12 cellular contexts compared by ENCODE assay signal in the genomic region with DNA sequence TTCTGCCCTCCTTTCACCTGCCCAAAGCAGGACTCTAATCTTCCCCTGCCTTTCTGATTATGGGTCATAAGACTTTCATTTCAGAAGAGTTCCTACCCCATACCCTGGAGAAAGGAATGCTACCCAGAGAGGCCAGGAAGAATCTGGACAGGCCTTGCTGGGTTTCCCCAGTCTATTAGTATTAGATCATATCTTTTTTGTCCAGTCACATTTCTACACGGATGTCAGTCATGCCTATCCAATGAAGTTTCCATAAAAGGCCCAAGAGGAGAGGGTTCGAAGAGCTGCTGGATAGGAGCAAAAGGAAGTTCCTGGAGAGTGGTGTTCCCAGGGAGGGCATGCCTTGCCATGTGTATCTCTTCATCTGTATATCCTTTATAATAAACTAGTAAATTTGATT. TPM values are rescaled to one million over a fixed set of nuclear protein-coding genes. Genes with fewer than 3 reads are reported as not detected.
DNase-seq lines count a peak whose midpoint lies in the region; ATAC-seq and TF ChIP-seq lines count a peak whose summit lies in the region.
"Had no signal": no experiment of that assay in that cellular context is flagged by ENCODE, and none has a peak within 500 bp of the region (broad histone marks: within the 10 kb centered on the region; RNA-seq: fewer than 3 reads in every experiment).

No MANE protein-coding gene starts in this region.

- H3K36me3 ChIP-seq in BLaER1 treated with 17β-estradiol and CSF1 and Interleukin-3, amounts not matched to agents 10 nM and 100 nM, result peaks cover 23 to 42% (median 35%) of the 10 kb centered on the region in 11 experiments
- H3K36me3 ChIP-seq in HUES48 (ENCODE audit: control insufficient read depth, insufficient read depth, low read length) (peaks cover 22% of the 10 kb centered on the region), mesenchymal stem cell (ENCODE audit: control insufficient read depth in 1 of 2, insufficient read depth in 2 of 2, low read depth in 1 of 2, low read length in 2 of 2) (peaks cover 11 to 23% of the 10 kb centered on the region in 2 experiments), left lung (peaks cover 0 to 19% of the 10 kb centered on the region in 2 donors), spleen (peaks cover 0 to 26% (median 14%) of the 10 kb centered on the region in 6 donors)
- H3K36me3 ChIP-seq: ovary had no signal

- intact Hi-C loops in left lung (cut with DNase I), result no loop called here
- intact Hi-C loops in spleen (cut with DNase I; ENCODE audit: low total_unique reads), result no loop called here

- H2BK5ac ChIP-seq in mesenchymal stem cell (ENCODE audit: low read depth, low read length, poor library complexity, severe bottlenecking), result no peak overlapping the region

- H3K79me1 ChIP-seq in mesenchymal stem cell (replicated peaks; ENCODE audit: low read length, poor library complexity, severe bottlenecking), result peaks cover 9% of the 10 kb centered on the region

- TF ChIP-seq CTCF in left lung (IDR thresholded peaks at IDR 0.05), result no peak
- TF ChIP-seq CTCF in spleen (IDR thresholded peaks at IDR 0.05 in 8 of 11, conservative IDR thresholded peaks at IDR 0.05 in 3 of 11), result no peak

- H4K8ac ChIP-seq in mesenchymal stem cell (ENCODE audit: low read length), result no peak overlapping the region

- no peak overlapping the region for H4K91ac ChIP-seq in mesenchymal stem cell (ENCODE audit: low read length)

- H3K23ac ChIP-seq in mesenchymal stem cell (ENCODE audit: low read length in 2 of 2), result no peak overlapping the region

- H4K20me1 ChIP-seq in BLaER1 treated with 17β-estradiol and CSF1 and Interleukin-3, amounts not matched to agents 10 nM and 100 nM, result peaks cover 0 to 36% (median 7%) of the 10 kb centered on the region in 11 experiments; a peak in 10 of 22 replicates

- H3K4me3 ChIP-seq in BLaER1 treated with 17β-estradiol and CSF1 and Interleukin-3, amounts not matched to agents 10 nM and 100 nM, result peak overlapping the region in 1 of 10 experiments; percentile 5; a peak in 2 of 20 replicates
- H3K4me3 ChIP-seq in HUES48 (ENCODE audit: low read depth, low read length), result no peak overlapping the region
- H3K4me3 ChIP-seq in mesenchymal stem cell (ENCODE audit: insufficient read depth in 1 of 2, low read depth in 1 of 2, low read length in 2 of 2), result peak overlapping the region in 1 of 2 experiments; percentile 60
- H3K4me3 ChIP-seq in left lung, result no peak overlapping the region
- no peak overlapping the region for H3K4me3 ChIP-seq in spleen
- H3K4me3 ChIP-seq: ovary had no signal

- peaks cover 19 to 29% (median 25%) of the 10 kb centered on the region in 10 experiments for H3K4me1 ChIP-seq in BLaER1 treated with 17β-estradiol and CSF1 and Interleukin-3, amounts not matched to agents 10 nM and 100 nM
- H3K4me1 ChIP-seq in HUES48 (ENCODE audit: control insufficient read depth, insufficient read depth, low read length) (no peaks in the 10 kb centered on the region; the same call in 1 of the 2 replicates), mesenchymal stem cell (ENCODE audit: control insufficient read depth, insufficient read depth, low read depth, low read length) (peaks cover 6% of the 10 kb centered on the region), left lung (peaks cover 20 to 30% of the 10 kb centered on the region in 2 donors), spleen (peaks cover 26 to 48% (median 41%) of the 10 kb centered on the region in 6 donors)

- H3K9me3 ChIP-seq in BLaER1 treated with 17β-estradiol and CSF1 and Interleukin-3, amounts not matched to agents 10 nM and 100 nM (replicated peaks in 1 of 11), result peaks cover 0 to 10% (median 8%) of the 10 kb centered on the region in 11 experiments; a peak in 10 of 22 replicates
- H3K9me3 ChIP-seq in HUES48 (ENCODE audit: control insufficient read depth, insufficient read depth, low read length) (peaks cover 3% of the 10 kb centered on the region; the same call in 1 of the 2 replicates), mesenchymal stem cell (ENCODE audit: control insufficient read depth, low read length) (no peaks in the 10 kb centered on the region), left lung (no peaks in the 10 kb centered on the region), spleen (no peaks in the 10 kb centered on the region)
- H3K9me3 ChIP-seq: ovary had no signal

- H2AFZ ChIP-seq in mesenchymal stem cell (ENCODE audit: low read depth, low read length), result no peak overlapping the region

- H2BK12ac ChIP-seq in mesenchymal stem cell (ENCODE audit: low read length in 2 of 2), result no peak overlapping the region

- no peak overlapping the region for H2AK5ac ChIP-seq in mesenchymal stem cell (ENCODE audit: low read length, severe bottlenecking)

- no peak overlapping the region for H2BK120ac ChIP-seq in mesenchymal stem cell (ENCODE audit: low read depth, low read length)

- no peak overlapping the region for H3K18ac ChIP-seq in mesenchymal stem cell (ENCODE audit: low read depth in 1 of 2, low read length in 2 of 2)

- ATAC-seq in left lung (no peak), HG03432 (IDR thresholded peaks at IDR 0.05; ENCODE audit: unreplicated experiment) (no peak)

- DNase-seq in astrocyte of the hippocampus (ENCODE audit: low read depth, low spot score) (peak; percentile 52), mesenchymal stem cell (peak; percentile 25), left lung (no peak), NK-92 (lab: John Stamatoyannopoulos, UW; ENCODE audit: unreplicated experiment) (no peak), spleen (no peak)
- DNase-seq: DMS79; effector CD4-positive, alpha-beta T cell; KG1; ovary had no signal

- no peak overlapping the region for H3K4ac ChIP-seq in mesenchymal stem cell (ENCODE audit: low read depth in 1 of 2, low read length in 2 of 2)

- H3K9ac ChIP-seq in BLaER1 treated with 17β-estradiol and CSF1 and Interleukin-3, amounts not matched to agents 10 nM and 100 nM, result no peak overlapping the region
- no peak overlapping the region for H3K9ac ChIP-seq in HUES48 (ENCODE audit: low read depth, low read length)
- H3K9ac ChIP-seq in mesenchymal stem cell (ENCODE audit: low read length), result peak overlapping the region; percentile 20

- H3K4me2 ChIP-seq in BLaER1 treated with 17β-estradiol and CSF1 and Interleukin-3, amounts not matched to agents 10 nM and 100 nM, result peak overlapping the region in 9 of 11 experiments; percentile 67 to 87 (median 81); a peak in 12 of 22 replicates
- H3K4me2 ChIP-seq in mesenchymal stem cell (ENCODE audit: low read length, poor library complexity, severe bottlenecking), result peak overlapping the region; percentile 56

- H2BK15ac ChIP-seq in mesenchymal stem cell (ENCODE audit: low read depth, poor library complexity, severe bottlenecking), result no peak overlapping the region

- H3K27me3 ChIP-seq in BLaER1 treated with 17β-estradiol and CSF1 and Interleukin-3, amounts not matched to agents 10 nM and 100 nM, result no peaks in the 10 kb centered on the region
- H3K27me3 ChIP-seq in HUES48 (ENCODE audit: control insufficient read depth, insufficient read depth, low read length) (no peaks in the 10 kb centered on the region), mesenchymal stem cell (ENCODE audit: control insufficient read depth in 1 of 2, insufficient read depth in 1 of 2, low read length in 2 of 2) (no peaks in the 10 kb centered on the region), left lung (no peaks in the 10 kb centered on the region), spleen (replicated peaks in 1 of 7) (no peaks in the 10 kb centered on the region)
- H3K27me3 ChIP-seq: ovary had no signal

- no peak overlapping the region for H3K14ac ChIP-seq in mesenchymal stem cell (ENCODE audit: low read length in 2 of 2)

- no CpG with 5 or more reads among the region's 2 CpGs for WGBS in mesenchymal stem cell
- WGBS in spleen, 5 donors, result 80 to 95% (median 91%) methylated on average over 2 of the region's 2 CpGs

- no peak for TF ChIP-seq POLR2A in spleen (IDR thresholded peaks at IDR 0.05)

- no peak overlapping the region for H3K27ac ChIP-seq in BLaER1 treated with 17β-estradiol and CSF1 and Interleukin-3, amounts not matched to agents 10 nM and 100 nM
- H3K27ac ChIP-seq in HUES48 (ENCODE audit: low read depth, low read length), result peak overlapping the region; percentile 47
- peak overlapping the region; percentile 93 for H3K27ac ChIP-seq in mesenchymal stem cell (ENCODE audit: low read length, poor library complexity, severe bottlenecking)
- no peak overlapping the region for H3K27ac ChIP-seq in left lung
- H3K27ac ChIP-seq in spleen, result no peak overlapping the region
- H3K27ac ChIP-seq: ovary had no signal

RNA-seq across cellular contexts. Expression of a gene that starts 3.2 kb away (rescaled TPM):
- polyA plus RNA-seq in mesenchymal stem cell (2013, experiment 1 of 2), result 10.5 TPM
- polyA plus RNA-seq in mesenchymal stem cell (2013, experiment 2 of 2), result 10.3 TPM
- total RNA-seq in left lung (10 to 100 TPM; 17.8 to 29.0 TPM), spleen (10 to 100 TPM; 10.5 to 23.0 (median 12.9) TPM)
- 1 to 10 TPM; 4.1 to 5.2 (median 4.4) TPM for polyA plus RNA-seq in spleen

RNA-seq across cellular contexts. Expression of a gene that starts 3.3 kb away (rescaled TPM):
- 15.2 TPM for polyA plus RNA-seq in mesenchymal stem cell (2013, experiment 1 of 2)
- polyA plus RNA-seq in mesenchymal stem cell (2013, experiment 2 of 2), result 12.9 TPM
- 10 to 100 TPM; 24.0 to 36.8 TPM for total RNA-seq in left lung
- 10 to 100 TPM; 20.4 to 33.1 (median 24.8) TPM for total RNA-seq in spleen
- 1 to 10 TPM; 7.1 to 9.4 (median 8.2) TPM for polyA plus RNA-seq in spleen

RNA-seq across cellular contexts. Expression of a gene that starts 49.9 kb away (rescaled TPM):
- polyA plus RNA-seq in mesenchymal stem cell (2013, experiment 1 of 2), result 70.7 TPM
- polyA plus RNA-seq in mesenchymal stem cell (2013, experiment 2 of 2), result 68.3 TPM
- total RNA-seq in left lung, result 10 to 100 TPM; 58.6 to 73.0 TPM
- total RNA-seq in spleen, result 100 to 1,000 TPM in 1 of 7 donors, 10 to 100 TPM in 6; 56.8 to 100 (median 72.0) TPM
- polyA plus RNA-seq in spleen, result 10 to 100 TPM; 29.6 to 52.3 (median 43.9) TPM

RNA-seq across cellular contexts. Expression of a gene that starts 56.5 kb away (rescaled TPM):
- 27.2 TPM for polyA plus RNA-seq in mesenchymal stem cell (2013, experiment 1 of 2)
- 26.6 TPM for polyA plus RNA-seq in mesenchymal stem cell (2013, experiment 2 of 2)
- 10 to 100 TPM; 19.3 to 24.6 TPM for total RNA-seq in left lung
- 10 to 100 TPM; 18.9 to 33.4 (median 22.2) TPM for total RNA-seq in spleen
- polyA plus RNA-seq in spleen, result 10 to 100 TPM; 19.0 to 23.2 (median 19.8) TPM

Comparison
In these comparisons a context has a peak if more than half of its experiments do, and no peak if none do; other contexts are left out.
1. H3K27ac ChIP-seq: peak in HUES48 (single experiment) and mesenchymal stem cell (single experiment); none in BLaER1 treated with 17β-estradiol and CSF1 and Interleukin-3, amounts not matched to agents 10 nM and 100 nM (0 of 11), left lung (0 of 2) and spleen (0 of 8).
2. DNase-seq: peak in astrocyte of the hippocampus (single experiment) and mesenchymal stem cell (single experiment); none in left lung (0 of 2), NK-92 (single experiment) and spleen (single experiment).